Comparison of ENCODE assay signal across 15 cellular contexts in genomic region chr13:39501711-39502324, GRCh38.
DNase-seq lines count a peak whose midpoint lies in the region; ATAC-seq and TF ChIP-seq lines count a peak whose summit lies in the region.
"Had no signal": no experiment of that assay in that cellular context is flagged by ENCODE, and none has a peak within 500 bp of the region (broad histone marks: within the 10 kb centered on the region; RNA-seq: fewer than 3 reads in every experiment).

No MANE protein-coding gene starts in this region.

- no peaks in the 10 kb centered on the region for H3K36me3 Mint-ChIP-seq in stimulated activated naive B cell treated with anti-CD40 and anti-IgM and Interleukin-4, amounts not matched to agents 10 μg/mL and 1 μg/mL and 100 μg/mL, for 72 hours
- H3K36me3 Mint-ChIP-seq: mesothelial cell of epicardium had no signal

- no peaks in the 10 kb centered on the region for H3K27me3 Mint-ChIP-seq in stimulated activated naive B cell treated with anti-CD40 and anti-IgM and Interleukin-4, amounts not matched to agents 10 μg/mL and 1 μg/mL and 100 μg/mL, for 72 hours
- H3K27me3 Mint-ChIP-seq: activated naive CD8-positive, alpha-beta T cell treated with anti-CD3 and anti-CD28 coated beads, Interleukin-2, amount 50 U/mL, for 24 hours had no signal

- ATAC-seq in esophagus mucosa (no peak), GM21515 (IDR thresholded peaks at IDR 0.05; ENCODE audit: unreplicated experiment) (no peak)
- ATAC-seq in stimulated activated naive B cell treated with anti-CD40 and anti-IgM and Interleukin-4, amounts not matched to agents 10 μg/mL and 1 μg/mL and 100 μg/mL, for 72 hours (replicated peaks), result no peak
- ATAC-seq: activated naive CD8-positive, alpha-beta T cell treated with anti-CD3 and anti-CD28 coated beads, Interleukin-2, amount 50 U/mL, for 24 hours had no signal

- no peak for TF ChIP-seq RAD21 in Ishikawa (IDR thresholded peaks at IDR 0.05; ENCODE audit: low read depth)

- H3K9me3 Mint-ChIP-seq in stimulated activated naive B cell treated with anti-CD40 and anti-IgM and Interleukin-4, amounts not matched to agents 10 μg/mL and 1 μg/mL and 100 μg/mL, for 72 hours, result no peaks in the 10 kb centered on the region
- H3K9me3 Mint-ChIP-seq: activated naive CD8-positive, alpha-beta T cell treated with anti-CD3 and anti-CD28 coated beads, Interleukin-2, amount 50 U/mL, for 24 hours; mesothelial cell of epicardium had no signal

- H3K4me3 Mint-ChIP-seq in stimulated activated naive B cell treated with anti-CD40 and anti-IgM and Interleukin-4, amounts not matched to agents 10 μg/mL and 1 μg/mL and 100 μg/mL, for 72 hours, result no peak overlapping the region
- H3K4me3 Mint-ChIP-seq: activated naive CD8-positive, alpha-beta T cell treated with anti-CD3 and anti-CD28 coated beads, Interleukin-2, amount 50 U/mL, for 24 hours; mesothelial cell of epicardium had no signal

- H3K4me1 Mint-ChIP-seq in stimulated activated naive B cell treated with anti-CD40 and anti-IgM and Interleukin-4, amounts not matched to agents 10 μg/mL and 1 μg/mL and 100 μg/mL, for 72 hours, result no peaks in the 10 kb centered on the region
- H3K4me1 Mint-ChIP-seq: activated naive CD8-positive, alpha-beta T cell treated with anti-CD3 and anti-CD28 coated beads, Interleukin-2, amount 50 U/mL, for 24 hours had no signal

- DNase-seq in A172 (ENCODE audit: low spot score), result peak; percentile 4
- DNase-seq in cerebellum (ENCODE audit: low spot score), result peak; percentile 61
- DNase-seq in left kidney (ENCODE audit: low read depth, low spot score), result peak; percentile 11
- no peak for DNase-seq in NCI-H1092 (lab: John Stamatoyannopoulos, UW)
- DNase-seq in stimulated activated naive B cell treated with anti-CD40 and anti-IgM and Interleukin-4, amounts not matched to agents 10 μg/mL and 1 μg/mL and 100 μg/mL, for 72 hours, result no peak
- DNase-seq: activated CD4-positive, alpha-beta T cell treated with anti-CD3 and anti-CD28 coated beads for 48 hours; activated naive CD8-positive, alpha-beta T cell treated with anti-CD3 and anti-CD28 coated beads, Interleukin-2, amount 50 U/mL, for 24 hours; cortex of kidney; NCI-H1048; NCI-H526; stimulated activated CD4-positive, alpha-beta T cell treated with anti-CD3 and anti-CD28 coated beads, Interleukin-12 subunit alpha, Interleukin-12 subunit beta, amount 100 ng/mL, for 4 hours had no signal

- no peak overlapping the region for H3K27ac Mint-ChIP-seq in stimulated activated naive B cell treated with anti-CD40 and anti-IgM and Interleukin-4, amounts not matched to agents 10 μg/mL and 1 μg/mL and 100 μg/mL, for 72 hours
- H3K27ac Mint-ChIP-seq: activated naive CD8-positive, alpha-beta T cell treated with anti-CD3 and anti-CD28 coated beads, Interleukin-2, amount 50 U/mL, for 24 hours; mesothelial cell of epicardium had no signal

- TF ChIP-seq EP300 in Ishikawa (IDR thresholded peaks at IDR 0.05; ENCODE audit: borderline replicate concordance), result peak; percentile 30; the same call in 1 of the 2 replicates

TF ChIP-seq in Ishikawa, 13 proteins besides CTCF, POLR2A, EP300 and RAD21:
- no peak for TF ChIP-seq EGR1 (IDR thresholded peaks at IDR 0.05)
- TF ChIP-seq, protein P1, sequence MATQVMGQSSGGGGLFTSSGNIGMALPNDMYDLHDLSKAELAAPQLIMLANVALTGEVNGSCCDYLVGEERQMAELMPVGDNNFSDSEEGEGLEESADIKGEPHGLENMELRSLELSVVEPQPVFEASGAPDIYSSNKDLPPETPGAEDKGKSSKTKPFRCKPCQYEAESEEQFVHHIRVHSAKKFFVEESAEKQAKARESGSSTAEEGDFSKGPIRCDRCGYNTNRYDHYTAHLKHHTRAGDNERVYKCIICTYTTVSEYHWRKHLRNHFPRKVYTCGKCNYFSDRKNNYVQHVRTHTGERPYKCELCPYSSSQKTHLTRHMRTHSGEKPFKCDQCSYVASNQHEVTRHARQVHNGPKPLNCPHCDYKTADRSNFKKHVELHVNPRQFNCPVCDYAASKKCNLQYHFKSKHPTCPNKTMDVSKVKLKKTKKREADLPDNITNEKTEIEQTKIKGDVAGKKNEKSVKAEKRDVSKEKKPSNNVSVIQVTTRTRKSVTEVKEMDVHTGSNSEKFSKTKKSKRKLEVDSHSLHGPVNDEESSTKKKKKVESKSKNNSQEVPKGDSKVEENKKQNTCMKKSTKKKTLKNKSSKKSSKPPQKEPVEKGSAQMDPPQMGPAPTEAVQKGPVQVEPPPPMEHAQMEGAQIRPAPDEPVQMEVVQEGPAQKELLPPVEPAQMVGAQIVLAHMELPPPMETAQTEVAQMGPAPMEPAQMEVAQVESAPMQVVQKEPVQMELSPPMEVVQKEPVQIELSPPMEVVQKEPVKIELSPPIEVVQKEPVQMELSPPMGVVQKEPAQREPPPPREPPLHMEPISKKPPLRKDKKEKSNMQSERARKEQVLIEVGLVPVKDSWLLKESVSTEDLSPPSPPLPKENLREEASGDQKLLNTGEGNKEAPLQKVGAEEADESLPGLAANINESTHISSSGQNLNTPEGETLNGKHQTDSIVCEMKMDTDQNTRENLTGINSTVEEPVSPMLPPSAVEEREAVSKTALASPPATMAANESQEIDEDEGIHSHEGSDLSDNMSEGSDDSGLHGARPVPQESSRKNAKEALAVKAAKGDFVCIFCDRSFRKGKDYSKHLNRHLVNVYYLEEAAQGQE (IDR thresholded peaks at IDR 0.05; ENCODE audit: low read depth), result no peak
- no peak for TF ChIP-seq YY1 (IDR thresholded peaks at IDR 0.05; ENCODE audit: low read depth)
- no peak for TF ChIP-seq ZBTB7A (IDR thresholded peaks at IDR 0.05; ENCODE audit: low read depth)
- no peak for TF ChIP-seq CREB1 (IDR thresholded peaks at IDR 0.05; ENCODE audit: low read depth)
- TF ChIP-seq TAF1 (IDR thresholded peaks at IDR 0.05; ENCODE audit: low read depth), result no peak
- TF ChIP-seq NFIC (IDR thresholded peaks at IDR 0.05), result no peak
- no peak for TF ChIP-seq MAX (IDR thresholded peaks at IDR 0.05)
- no peak for TF ChIP-seq FOXM1 (IDR thresholded peaks at IDR 0.05; ENCODE audit: borderline replicate concordance, low read depth)
- no peak for TF ChIP-seq TEAD4 (IDR thresholded peaks at IDR 0.05)
- no peak for TF ChIP-seq TCF12 (IDR thresholded peaks at IDR 0.05; ENCODE audit: low read depth)
- TF ChIP-seq CEBPB (IDR thresholded peaks at IDR 0.05), result no peak
- no peak for TF ChIP-seq USF1 (IDR thresholded peaks at IDR 0.05)

Comparison
In these comparisons a context has a peak if more than half of its experiments do, and no peak if none do; other contexts are left out.
1. DNase-seq: peak in A172 (single experiment), cerebellum (single experiment) and left kidney (single experiment); none in NCI-H1092 (single experiment) and stimulated activated naive B cell treated with anti-CD40 and anti-IgM and Interleukin-4, amounts not matched to agents 10 μg/mL and 1 μg/mL and 100 μg/mL, for 72 hours (single experiment).